In the genomic region with DNA sequence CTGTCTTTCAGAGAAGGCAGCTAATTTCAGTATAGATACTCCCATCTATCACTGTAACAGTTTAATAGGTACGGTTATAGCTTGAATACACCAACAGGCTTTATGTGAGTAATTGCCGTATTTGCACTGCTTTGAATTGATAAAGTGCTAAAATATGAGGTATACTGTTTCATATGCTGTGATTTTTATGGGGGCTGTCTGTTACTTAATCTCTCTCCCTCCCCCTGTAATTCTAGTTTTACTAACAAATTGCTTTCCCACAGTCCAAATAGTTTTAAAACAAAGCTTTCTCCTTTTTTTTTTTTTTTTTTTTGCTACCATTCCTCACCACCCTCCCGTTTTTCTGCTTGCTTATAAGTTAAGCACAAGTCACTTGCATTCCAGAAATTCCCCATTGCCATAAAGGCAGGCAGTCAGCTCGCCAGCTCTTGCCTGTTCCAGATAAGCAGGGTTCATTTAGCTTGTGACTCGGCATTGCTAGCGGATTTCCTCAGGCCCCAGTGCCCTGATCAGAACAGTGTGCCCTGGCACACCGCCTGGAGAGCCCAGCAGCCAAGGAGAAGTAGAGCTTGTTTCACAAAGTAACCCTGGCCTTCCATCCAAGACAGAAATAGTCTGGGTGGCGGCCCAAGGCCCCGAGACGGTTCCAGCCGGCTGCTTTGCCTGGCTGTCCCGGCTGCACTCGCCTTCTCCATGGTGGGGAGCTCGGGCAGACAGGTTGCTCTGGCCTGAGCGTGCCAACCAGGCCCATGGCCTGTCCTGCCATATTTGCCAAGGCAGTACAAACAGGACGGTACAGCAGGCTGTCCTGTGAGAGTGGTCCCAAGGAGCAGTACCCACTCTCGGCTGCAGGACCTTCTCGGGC, we compare ENCODE assay signal across 1 cellular context.
A peak's percentile ranks its signal among the peaks of the same experiment; 100 is the strongest.
TF ChIP-seq lines count a peak whose summit lies in the region.

No MANE protein-coding gene starts in this region.

TF ChIP-seq in endothelial cell of umbilical vein, 7 proteins besides CTCF, POLR2A, EP300 and RAD21:
- TF ChIP-seq JUN (IDR thresholded peaks at IDR 0.05; ENCODE audit: borderline replicate concordance, insufficient read depth, insufficient read length, low read depth): no peak
- TF ChIP-seq GATA2 (IDR thresholded peaks at IDR 0.05; ENCODE audit: insufficient read depth, insufficient read length, low read depth, low read length): peak; percentile 76
- no peak for TF ChIP-seq FOS (IDR thresholded peaks at IDR 0.05; ENCODE audit: borderline replicate concordance, insufficient read depth, low read length)
- TF ChIP-seq MAX (IDR thresholded peaks at IDR 0.05; ENCODE audit: insufficient read depth, insufficient read length): no peak
- peak; percentile 17 for TF ChIP-seq MYC (IDR thresholded peaks at IDR 0.05; ENCODE audit: low read depth, low read length)
- TF ChIP-seq POLR2AphosphoS5 (IDR thresholded peaks at IDR 0.05; ENCODE audit: insufficient read depth, low read depth, low read length): peak; percentile 72
- TF ChIP-seq EZH2 (IDR thresholded peaks at IDR 0.05; ENCODE audit: borderline replicate concordance, low read depth, low read length, severe bottlenecking): no peak
